In genomic region chr20:35699127-35699913, GRCh38 we compare ENCODE assay signal across 8 cellular contexts. TPM values are rescaled to one million over a fixed set of nuclear protein-coding genes. Genes with fewer than 3 reads are reported as not detected.
A peak's percentile ranks its signal among the peaks of the same experiment; 100 is the strongest.
DNase-seq lines count a peak whose midpoint lies in the region; ATAC-seq, FAIRE-seq and TF ChIP-seq lines count a peak whose summit lies in the region.

NFS1 (minus strand) TSS chr20:35699352; CDS start chr20:35699288, 64 bp downstream.
ROMO1 (plus strand) TSS chr20:35699405; CDS start chr20:35699633, 228 bp downstream.

- peak within 1 kb of the TSS; percentile 84 for H2AFZ ChIP-seq in keratinocyte (ENCODE audit: control insufficient read depth, low read length)

- H3K27me3 ChIP-seq in keratinocyte (ENCODE audit: control insufficient read depth, extremely low read depth, insufficient read depth, low read length), result no peaks in the 10 kb centered on the region

- H3K36me3 ChIP-seq in keratinocyte (ENCODE audit: control insufficient read depth in 2 of 2, extremely low read depth in 1 of 2, insufficient read depth in 2 of 2, low read length in 2 of 2), result peaks cover 13 to 14% of the 10 kb centered on the region in 2 experiments

- H3K79me2 ChIP-seq in keratinocyte (ENCODE audit: control insufficient read depth, insufficient read depth, low read length), result peaks cover 33% of the 10 kb centered on the region

- no peaks in the 10 kb centered on the region for H3K9me1 ChIP-seq in keratinocyte (ENCODE audit: control insufficient read depth, extremely low read depth, insufficient read depth, low read length)

- peaks cover 3% of the 10 kb centered on the region for H4K20me1 ChIP-seq in keratinocyte (ENCODE audit: control insufficient read depth, extremely low read depth, insufficient read depth, low read length)

- CTCF ChIA-PET in AG04449 (lab: Yijun Ruan, JAX), result interaction anchor here (0.6 to 1.7 kb wide), 3 partner anchors 9 to 185 kb away, joined by 3 to 6 read pairs (median 3); no protein-coding TSS in a partner anchor

- peak within 1 kb of the TSS; percentile 88 for H3K27ac ChIP-seq in keratinocyte (ENCODE audit: control insufficient read depth, insufficient read depth, low read length)

- H3K4me1 ChIP-seq in keratinocyte (ENCODE audit: control insufficient read depth, extremely low read depth, insufficient read depth, low read length), result peaks cover 17% of the 10 kb centered on the region

- DNase-seq in AG04449 (ENCODE audit: low read depth, low spot score) (no peak), NCI-H345 treated with DMSO at 0.1 percent for 48 hours (lab: John Stamatoyannopoulos, UW; ENCODE audit: unreplicated experiment) (peak; percentile 60), cerebellar cortex (ENCODE audit: low spot score) (peak; percentile 88), keratinocyte (ENCODE audit: low read depth, low spot score) (no peak)
- DNase-seq in activated CD4-positive, CD25-positive, alpha-beta regulatory T cell treated with anti-CD3 and anti-CD28 coated beads, Interleukin-2, amount 50 U/mL, for 72 hours, result peak; percentile 81
- peak; percentile 69 to 82 for DNase-seq in stimulated activated CD4-positive, alpha-beta T cell treated with anti-CD3 and anti-CD28 coated beads, Interleukin-15, amount 100 ng/mL, for 1 hour (ENCODE audit: low read depth in 1 of 2, low spot score in 1 of 2)

- H3K9ac ChIP-seq in keratinocyte (ENCODE audit: control insufficient read depth, extremely low read depth, insufficient read depth, low read length), result peak within 1 kb of the TSS; percentile 98

- ATAC-seq in GM18868 (IDR thresholded peaks at IDR 0.05; ENCODE audit: unreplicated experiment) (peak; percentile 80), HG03139 (IDR thresholded peaks at IDR 0.05; ENCODE audit: unreplicated experiment) (peak; percentile 76)

- H3K4me3 ChIP-seq in AG04449 (ENCODE audit: low read depth, low read length) (peak within 1 kb of the TSS; percentile 98), keratinocyte (ENCODE audit: control insufficient read depth in 2 of 3, extremely low read depth in 1 of 3, insufficient read depth in 2 of 3, low read depth in 1 of 3, low read length in 3 of 3) (peak within 1 kb of the TSS; percentile 78 to 90 (median 84))

- peak within 1 kb of the TSS; percentile 100 for H3K4me2 ChIP-seq in keratinocyte (ENCODE audit: control insufficient read depth, extremely low read depth, insufficient read depth, low read depth, low read length)

- POLR2A ChIA-PET in AG04449 (lab: Yijun Ruan, JAX), result interaction anchor here (1.0 to 1.4 kb wide), 3 partner anchors 12 to 185 kb away, joined by 3 to 5 read pairs (median 4); no protein-coding TSS in a partner anchor

- no peaks in the 10 kb centered on the region for H3K9me3 ChIP-seq in keratinocyte (ENCODE audit: control insufficient read depth, low read depth, low read length)

- peak; percentile 40 for TF ChIP-seq CTCF in AG04449 (IDR thresholded peaks at IDR 0.05; ENCODE audit: insufficient read depth, low read length, missing control alignments)
- peak in 2 of 3 experiments; percentile 7 to 50 for TF ChIP-seq CTCF in keratinocyte (optimal IDR thresholded peaks at IDR 0.05 in 1 of 3, IDR thresholded peaks at IDR 0.05 in 1 of 3, conservative IDR thresholded peaks at IDR 0.05 in 1 of 3; ENCODE audit: extremely low read depth in 1 of 3, insufficient read depth in 2 of 3, low read length in 3 of 3)

- dilution Hi-C loops in keratinocyte (cut with MboI; ENCODE audit: extremely low pct_ligation_motif_present, low sequenced_read_pairs), result no loop called here

- FAIRE-seq in keratinocyte (lab: Jason Lieb, UNC), result no peak

RNA-seq across cellular contexts. Expression of gene NFS1, which starts in this region (rescaled TPM):
- 38.9 to 42.4 TPM (median 39.6 TPM) in 3 replicates for polyA plus RNA-seq in keratinocyte
- polyA plus RNA-seq in keratinocyte (2011; ENCODE audit: low read depth), result 5.7 TPM
- polyA plus RNA-seq in keratinocyte (2011; cell fraction: cytosol; rRNA removed), result 44.6 and 44.8 TPM in 2 replicates
- polyA plus RNA-seq in keratinocyte (2011; cell fraction: nucleus; rRNA removed), result 46.2 and 61.7 TPM in 2 replicates
- 19.7 and 25.5 TPM in 2 replicates for polyA plus RNA-seq in keratinocyte (2012; ENCODE audit: low replicate concordance)
- polyA minus RNA-seq in keratinocyte, result 16.9 to 29.3 TPM (median 27.4 TPM) in 3 replicates
- 17.6 TPM for polyA minus RNA-seq in keratinocyte (2011; cell fraction: cytosol; rRNA and poly(A)+ RNA removed)
- 17.2 and 25.4 TPM in 2 replicates for polyA minus RNA-seq in keratinocyte (2011; cell fraction: nucleus; rRNA and poly(A)+ RNA removed)

RNA-seq across cellular contexts. Expression of gene ROMO1, which starts in this region (rescaled TPM):
- polyA plus RNA-seq in keratinocyte, result 195 to 348 TPM (median 302 TPM) in 3 replicates
- polyA plus RNA-seq in keratinocyte (2011; ENCODE audit: low read depth), result 51.5 TPM
- 199 and 547 TPM in 2 replicates for polyA plus RNA-seq in keratinocyte (2011; cell fraction: cytosol; rRNA removed)
- polyA plus RNA-seq in keratinocyte (2011; cell fraction: nucleus; rRNA removed), result 135 and 162 TPM in 2 replicates
- 374 and 403 TPM in 2 replicates for polyA plus RNA-seq in keratinocyte (2012; ENCODE audit: low replicate concordance)
- 26.7 to 84.6 TPM (median 43.0 TPM) in 3 replicates for polyA minus RNA-seq in keratinocyte
- polyA minus RNA-seq in keratinocyte (2011; cell fraction: cytosol; rRNA and poly(A)+ RNA removed), result 147 TPM
- polyA minus RNA-seq in keratinocyte (2011; cell fraction: nucleus; rRNA and poly(A)+ RNA removed), result 25.5 and 29.6 TPM in 2 replicates

Comparison
In these comparisons a context has a peak if more than half of its experiments do, and no peak if none do; other contexts are left out.
1. DNase-seq: peak in NCI-H345 treated with DMSO at 0.1 percent for 48 hours (single experiment), activated CD4-positive, CD25-positive, alpha-beta regulatory T cell treated with anti-CD3 and anti-CD28 coated beads, Interleukin-2, amount 50 U/mL, for 72 hours (single experiment), cerebellar cortex (single experiment) and stimulated activated CD4-positive, alpha-beta T cell treated with anti-CD3 and anti-CD28 coated beads, Interleukin-15, amount 100 ng/mL, for 1 hour (2 of 2); none in AG04449 (single experiment) and keratinocyte (single experiment).